In the genomic region with DNA sequence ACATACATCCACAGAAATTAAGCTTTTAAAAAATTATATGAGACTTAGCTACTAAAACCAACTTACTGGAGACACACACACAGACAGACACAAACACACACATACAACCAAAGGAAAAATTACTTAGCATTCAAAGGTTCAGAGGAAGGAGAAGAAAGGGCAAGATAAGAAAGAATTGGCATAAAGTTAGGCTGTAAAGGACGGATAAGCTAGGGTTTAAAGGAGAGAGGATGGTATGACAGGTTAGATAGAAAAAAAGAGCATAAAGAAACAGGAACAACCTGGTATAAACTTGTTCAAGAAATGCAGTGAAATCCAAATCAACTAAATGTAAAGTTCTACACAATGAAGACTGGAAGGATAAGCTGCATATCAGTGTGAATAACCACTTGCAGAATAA, we compare ENCODE assay signal across 24 cellular contexts.
"Had no signal": no experiment of that assay in that cellular context is flagged by ENCODE, and none has a peak within 500 bp of the region (broad histone marks: within the 10 kb centered on the region; RNA-seq: fewer than 3 reads in every experiment).

No MANE protein-coding gene starts in this region.

- H3K27me3 ChIP-seq: colonic mucosa, foreskin keratinocyte, gastroesophageal sphincter, heart left ventricle, left lung, neutrophil, transverse colon, upper lobe of right lung, uterus had no signal

- H2AFZ ChIP-seq: parathyroid adenoma had no signal

- H3K36me3 ChIP-seq: colonic mucosa, left lung, uterus had no signal

- H3K4me3 ChIP-seq: colonic mucosa, gastroesophageal sphincter, heart left ventricle, left lung, mucosa of descending colon, transverse colon, upper lobe of right lung, uterus had no signal

- H3K27ac ChIP-seq: colonic mucosa, foreskin keratinocyte, gastroesophageal sphincter, heart left ventricle, left lung, neutrophil, parathyroid adenoma, transverse colon, upper lobe of right lung, uterus had no signal

- H3K9me3 ChIP-seq: colonic mucosa, gastroesophageal sphincter, heart left ventricle, left lung, mucosa of descending colon, neutrophil, transverse colon, upper lobe of right lung, uterus had no signal

- FAIRE-seq: islet of Langerhans had no signal

- ATAC-seq: effector memory CD8-positive, alpha-beta T cell; esophagus mucosa; foreskin keratinocyte; gastroesophageal sphincter; heart left ventricle; left cardiac atrium; left lung; mucosa of descending colon; natural killer cell treated with Interleukin-12 subunit alpha and Interleukin-12 subunit beta and Interleukin-15 and Interleukin-18, amount 100 ng/mL, for 72 hours; stimulated activated naive B cell treated with anti-CD40 and anti-IgM and Interleukin-4, amounts not matched to agents 10 μg/mL and 1 μg/mL and 100 μg/mL, for 72 hours; upper lobe of right lung had no signal

- H3K4me1 ChIP-seq: colonic mucosa, foreskin keratinocyte, parathyroid adenoma, transverse colon, upper lobe of right lung, uterus had no signal

- H3K9ac ChIP-seq: parathyroid adenoma had no signal

- H3K79me2 ChIP-seq: parathyroid adenoma had no signal

- DNase-seq: colonic mucosa; dermis blood vessel endothelial cell; effector memory CD8-positive, alpha-beta T cell; foreskin keratinocyte; heart left ventricle; hippocampal formation; left cardiac atrium; left lung; mesenchymal stem cell; mucosa of descending colon; naive B cell; small intestine; stimulated activated CD4-positive, alpha-beta T cell treated with anti-CD3 and anti-CD28 coated beads, Interleukin-15, amount 100 ng/mL, for 24 hours; stimulated activated CD4-positive, alpha-beta T cell treated with anti-CD3 and anti-CD28 coated beads, Interleukin-2, amount 100 ng/mL, for 48 hours; stimulated activated naive B cell treated with anti-CD40 and anti-IgM and Interleukin-4, amounts not matched to agents 10 μg/mL and 1 μg/mL and 100 μg/mL, for 72 hours; transverse colon; upper lobe of right lung; uterus had no signal
